In genomic region chr7:106659369-106659962, GRCh38 we compare ENCODE assay signal across 8 cellular contexts. TPM values are rescaled to one million over a fixed set of nuclear protein-coding genes. Genes with fewer than 3 reads are reported as not detected.
DNase-seq lines count a peak whose midpoint lies in the region; ATAC-seq and TF ChIP-seq lines count a peak whose summit lies in the region.

No MANE protein-coding gene starts in this region.

- intact Hi-C loops in stomach (cut with DNase I; ENCODE audit: low total_unique reads) = no loop called here

- 4 to 7% (median 6%) methylated on average over 8 to 10 of the region's 10 CpGs for WGBS in stomach, 5 donors

- H3K9me3 Mint-ChIP-seq in T-helper 1 cell treated with Interleukin-12 subunit alpha and Interleukin-12 subunit beta and Interleukin-4 antibody, amounts not matched to agents 30 μg/mL and 1 μg/mL, for 36 hours = no peaks in the 10 kb centered on the region
- no peaks in the 10 kb centered on the region for H3K9me3 Mint-ChIP-seq in activated CD8-positive, alpha-beta T cell treated with anti-CD3 and anti-CD28 coated beads, Interleukin-2, amount 10 ng/mL, durations not matched to agents 7 days and 5 days (ENCODE audit: insufficient read depth)

- TF ChIP-seq POLR2A in stomach (IDR thresholded peaks at IDR 0.05) = no peak

- peak overlapping the region; percentile 79 for H3K27ac Mint-ChIP-seq in T-helper 1 cell treated with Interleukin-12 subunit alpha and Interleukin-12 subunit beta and Interleukin-4 antibody, amounts not matched to agents 30 μg/mL and 1 μg/mL, for 36 hours
- peak overlapping the region; percentile 86 for H3K27ac Mint-ChIP-seq in activated CD8-positive, alpha-beta T cell treated with anti-CD3 and anti-CD28 coated beads, Interleukin-2, amount 10 ng/mL, durations not matched to agents 7 days and 5 days

- H3K36me3 ChIP-seq in iPS-20b (ENCODE audit: insufficient read depth, low read depth, low read length) = no peaks in the 10 kb centered on the region
- H3K36me3 ChIP-seq in stomach = no peaks in the 10 kb centered on the region

- H3K27me3 ChIP-seq in iPS-20b (ENCODE audit: insufficient read depth, low read length) = no peaks in the 10 kb centered on the region
- no peaks in the 10 kb centered on the region for H3K27me3 ChIP-seq in stomach

- CTCF ChIA-PET in activated CD8-positive, alpha-beta T cell treated with anti-CD3 and anti-CD28 coated beads, Interleukin-2, amount 10 ng/mL, durations not matched to agents 7 days and 5 days (lab: Charles Lee) = interaction anchor here (0.7 to 10.0 kb wide), 13 partner anchors 20 to 483 kb away, joined by 3 to 195 read pairs (median 8); partner anchors contain the start of gene PIK3CG

- H3K9ac ChIP-seq in iPS-20b (ENCODE audit: low read depth, low read length) = peak overlapping the region; percentile 84

- no peak for DNase-seq in T-helper 1 cell
- no peak for DNase-seq in activated CD8-positive, alpha-beta T cell treated with anti-CD3 and anti-CD28 coated beads, Interleukin-2, amount 10 ng/mL, durations not matched to agents 7 days and 5 days
- no peak for DNase-seq in stomach
- DNase-seq in DMS153 treated with DMSO at 0.1 percent for 48 hours (lab: John Stamatoyannopoulos, UW; ENCODE audit: unreplicated experiment) = no peak
- DNase-seq in NCI-H1694 (lab: John Stamatoyannopoulos, UW) = no peak

- H3K4me3 Mint-ChIP-seq in T-helper 1 cell treated with Interleukin-12 subunit alpha and Interleukin-12 subunit beta and Interleukin-4 antibody, amounts not matched to agents 30 μg/mL and 1 μg/mL, for 36 hours = peak overlapping the region; percentile 95
- H3K4me3 Mint-ChIP-seq in activated CD8-positive, alpha-beta T cell treated with anti-CD3 and anti-CD28 coated beads, Interleukin-2, amount 10 ng/mL, durations not matched to agents 7 days and 5 days = peak overlapping the region; percentile 92

- POLR2A ChIA-PET in activated CD8-positive, alpha-beta T cell treated with anti-CD3 and anti-CD28 coated beads, Interleukin-2, amount 10 ng/mL, durations not matched to agents 7 days and 5 days (lab: Charles Lee) = interaction anchor here (0.8 to 1.2 kb wide), 3 partner anchors 61 to 509 kb away, joined by 3 to 4 read pairs (median 3); partner anchors contain the start of gene HBP1

- H3K36me3 Mint-ChIP-seq in T-helper 1 cell treated with Interleukin-12 subunit alpha and Interleukin-12 subunit beta and Interleukin-4 antibody, amounts not matched to agents 30 μg/mL and 1 μg/mL, for 36 hours (ENCODE audit: low read depth) = peaks cover 1% of the 10 kb centered on the region
- H3K36me3 Mint-ChIP-seq in activated CD8-positive, alpha-beta T cell treated with anti-CD3 and anti-CD28 coated beads, Interleukin-2, amount 10 ng/mL, durations not matched to agents 7 days and 5 days (ENCODE audit: low read depth) = peaks cover 10% of the 10 kb centered on the region

- TF ChIP-seq EP300 in stomach (IDR thresholded peaks at IDR 0.05) = no peak

- H3K4me1 Mint-ChIP-seq in T-helper 1 cell treated with Interleukin-12 subunit alpha and Interleukin-12 subunit beta and Interleukin-4 antibody, amounts not matched to agents 30 μg/mL and 1 μg/mL, for 36 hours (ENCODE audit: low read depth) = peaks cover 28% of the 10 kb centered on the region
- H3K4me1 Mint-ChIP-seq in activated CD8-positive, alpha-beta T cell treated with anti-CD3 and anti-CD28 coated beads, Interleukin-2, amount 10 ng/mL, durations not matched to agents 7 days and 5 days (ENCODE audit: low read depth) = peaks cover 30% of the 10 kb centered on the region

- H3K9me3 ChIP-seq in iPS-20b (ENCODE audit: insufficient read depth, low read depth, low read length) (no peaks in the 10 kb centered on the region), stomach (no peaks in the 10 kb centered on the region)

- H3K27ac ChIP-seq in iPS-20b (ENCODE audit: low read length) (no peak overlapping the region), stomach (peak overlapping the region; percentile 93 to 98 (median 98))

- H3K27me3 Mint-ChIP-seq in T-helper 1 cell treated with Interleukin-12 subunit alpha and Interleukin-12 subunit beta and Interleukin-4 antibody, amounts not matched to agents 30 μg/mL and 1 μg/mL, for 36 hours (ENCODE audit: low read depth) = peaks cover 2% of the 10 kb centered on the region
- peaks cover 4% of the 10 kb centered on the region for H3K27me3 Mint-ChIP-seq in activated CD8-positive, alpha-beta T cell treated with anti-CD3 and anti-CD28 coated beads, Interleukin-2, amount 10 ng/mL, durations not matched to agents 7 days and 5 days (ENCODE audit: low read depth)

- H3K4me3 ChIP-seq in iPS-20b (ENCODE audit: low read length) = peak overlapping the region; percentile 91
- peak overlapping the region; percentile 73 to 85 (median 80) for H3K4me3 ChIP-seq in stomach

- no peak for TF ChIP-seq CTCF in stomach (IDR thresholded peaks at IDR 0.05)

- no peak for ATAC-seq in activated CD8-positive, alpha-beta T cell treated with anti-CD3 and anti-CD28 coated beads, Interleukin-2, amount 10 ng/mL, durations not matched to agents 7 days and 5 days
- no peak for ATAC-seq in HG03025 (IDR thresholded peaks at IDR 0.05; ENCODE audit: low FRiP score, unreplicated experiment)

- H3K4me1 ChIP-seq in iPS-20b (ENCODE audit: insufficient read depth, low read length) (peaks cover 3% of the 10 kb centered on the region; the same call in 1 of the 2 replicates), stomach (peaks cover 5 to 30% (median 24%) of the 10 kb centered on the region in 4 donors)

RNA-seq across cellular contexts. Expression of gene CCDC71L, which starts 1.5 kb away (rescaled TPM):
- 10 to 100 TPM; 16.6 to 17.8 TPM for total RNA-seq in activated CD8-positive, alpha-beta T cell treated with anti-CD3 and anti-CD28 coated beads, Interleukin-2, amount 10 ng/mL, durations not matched to agents 7 days and 5 days
- total RNA-seq in stomach = 10 to 100 TPM in 2 of 5 donors, 1 to 10 TPM in 3; 1.3 to 92.7 (median 8.1) TPM
- 10 to 100 TPM; 11.1 to 18.2 (median 11.6) TPM for polyA plus RNA-seq in stomach
